Comparison of ENCODE assay signal across 11 cellular contexts in the genomic region with DNA sequence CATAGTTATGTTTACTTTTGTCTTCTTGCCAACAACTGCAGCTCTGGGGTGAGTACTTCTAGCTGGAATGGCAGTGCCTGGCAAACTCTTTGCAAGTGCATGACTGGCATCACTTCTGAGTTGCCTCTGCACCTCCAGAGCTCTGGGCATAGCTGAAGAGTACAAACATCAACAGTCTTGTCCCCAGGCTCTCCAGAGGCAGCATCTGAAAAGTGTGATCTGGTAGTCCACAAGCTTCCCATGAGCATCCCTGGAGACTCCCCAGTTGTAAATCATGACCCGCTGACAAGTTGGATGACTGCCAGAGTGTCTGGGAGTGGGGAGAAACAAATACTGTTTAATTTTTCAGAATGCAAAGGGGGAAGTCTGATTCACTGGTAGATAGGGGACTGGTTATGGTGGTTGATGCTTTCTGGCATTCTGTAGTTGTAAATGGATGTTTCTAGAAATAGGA.
DNase-seq lines count a peak whose midpoint lies in the region; ATAC-seq and TF ChIP-seq lines count a peak whose summit lies in the region.
"Had no signal": no experiment of that assay in that cellular context is flagged by ENCODE, and none has a peak within 500 bp of the region (broad histone marks: within the 10 kb centered on the region; RNA-seq: fewer than 3 reads in every experiment).

No MANE protein-coding gene starts in this region.

- WGBS in lower leg skin, 2 donors = 41 to 50% methylated on average over 1 of the region's 1 CpG

- H3K9me3 ChIP-seq in MG63 = no peaks in the 10 kb centered on the region

- no peak for TF ChIP-seq POLR2A in lower leg skin (IDR thresholded peaks at IDR 0.05)

- in situ Hi-C loops in SK-MEL-5 (cut with HindIII; ENCODE audit: low pct_unique_long_range_greater_than_20kb, low sequenced_read_pairs) = no loop called here

- no peak for ATAC-seq in HG02798 (IDR thresholded peaks at IDR 0.05; ENCODE audit: poor library complexity, unreplicated experiment)

- intact Hi-C loops in lower leg skin (cut with DNase I; ENCODE audit: low total_unique reads) = no loop called here

- no peaks in the 10 kb centered on the region; the same call in 1 of the 2 replicates for H3K27me3 ChIP-seq in MG63

- no peaks in the 10 kb centered on the region for H3K36me3 ChIP-seq in MG63

- no peak overlapping the region for H3K4me3 ChIP-seq in MG63
- H3K4me3 ChIP-seq in foreskin fibroblast (ENCODE audit: low read depth in 1 of 2, low read length in 2 of 2) = no peak overlapping the region
- H3K4me3 ChIP-seq in lower leg skin (ENCODE audit: low read depth, poor library complexity, severe bottlenecking) = no peak overlapping the region

- DNase-seq in COR-L47 (lab: John Stamatoyannopoulos, UW) = peak; percentile 67
- peak; percentile 74 for DNase-seq in MG63
- DNase-seq in SK-MEL-5 (ENCODE audit: low read depth, low spot score) = peak; percentile 57
- peak; percentile 26 to 66 for DNase-seq in foreskin fibroblast
- no peak for DNase-seq in lower leg skin (ENCODE audit: low spot score in 2 of 2)
- DNase-seq in middle frontal gyrus (ENCODE audit: extremely low spot score, low spot score) = no peak
- DNase-seq in mesenteric fat pad (ENCODE audit: low spot score) = no peak
- DNase-seq: activated naive CD4-positive, alpha-beta T cell treated with anti-CD3 and anti-CD28 coated beads, Interleukin-2, amount 10 ng/mL, durations not matched to agents 7 days and 5 days; NCI-H187; stimulated activated CD4-positive, alpha-beta T cell treated with anti-CD3 and anti-CD28 coated beads, Interleukin-2, amount 100 ng/mL, for 24 hours had no signal

- no peak for TF ChIP-seq CTCF in foreskin fibroblast (IDR thresholded peaks at IDR 0.05; ENCODE audit: low read depth, low read length)
- TF ChIP-seq CTCF in lower leg skin (IDR thresholded peaks at IDR 0.05) = no peak

Comparison
In these comparisons a context has a peak if more than half of its experiments do, and no peak if none do; other contexts are left out.
1. DNase-seq: peak in COR-L47 (single experiment), MG63 (single experiment), SK-MEL-5 (single experiment) and foreskin fibroblast (2 of 2); none in lower leg skin (0 of 2), middle frontal gyrus (single experiment) and mesenteric fat pad (single experiment).